ENCODE assay signal across 8 cellular contexts in genomic region chr7:74253331-74253730, GRCh38. TPM values are rescaled to one million over a fixed set of nuclear protein-coding genes. Genes with fewer than 3 reads are reported as not detected.
DNase-seq lines count a peak whose midpoint lies in the region; ATAC-seq and TF ChIP-seq lines count a peak whose summit lies in the region.

No MANE protein-coding gene starts in this region.

- peak overlapping the region; percentile 92 for H3K4me3 ChIP-seq in GM06990 (replicated peaks; ENCODE audit: low read depth, low read length)
- peak overlapping the region; percentile 74 to 88 for H3K4me3 ChIP-seq in Panc1 (ENCODE audit: low read depth in 2 of 2, low read length in 2 of 2)
- H3K4me3 ChIP-seq in endodermal cell (ENCODE audit: low read length): peak overlapping the region; percentile 98
- H3K4me3 ChIP-seq in ovary: peak overlapping the region; percentile 79

- 71 to 91% methylated on average over 3 to 7 of the region's 7 CpGs for WGBS in endodermal cell (ENCODE audit: insufficient coverage in 1 of 2, insufficient read length in 1 of 2), 2 experiments
- WGBS in ovary, 3 donors: 59 to 64% (median 59%) methylated on average over 7 of the region's 7 CpGs

- H3K36me3 ChIP-seq in GM06990 (ENCODE audit: control insufficient read depth, insufficient read depth, low read length) (peaks cover 14% of the 10 kb centered on the region), Panc1 (ENCODE audit: control insufficient read depth, insufficient read depth, low read length) (no peaks in the 10 kb centered on the region; the same call in 1 of the 2 replicates), endodermal cell (ENCODE audit: control insufficient read depth, insufficient read depth, low read length) (peaks cover 30% of the 10 kb centered on the region), ovary (no peaks in the 10 kb centered on the region)

- H3K4me3 Mint-ChIP-seq in endodermal cell: peak overlapping the region; percentile 97

- in situ Hi-C loops in Panc1 (cut with HindIII; ENCODE audit: low pct_unique_long_range_greater_than_20kb, low sequenced_read_pairs): no loop called here

- no peaks in the 10 kb centered on the region for H3K9me3 Mint-ChIP-seq in endodermal cell

- CTCF ChIA-PET in Panc1 (lab: Charles Lee): no interaction called here

- H3K9ac ChIP-seq in endodermal cell (ENCODE audit: extremely low read depth, low read length, poor library complexity, severe bottlenecking): peak overlapping the region; percentile 91

- no peak for ATAC-seq in Panc1
- ATAC-seq in GM21825 (IDR thresholded peaks at IDR 0.05; ENCODE audit: unreplicated experiment): no peak
- no peak for ATAC-seq in GM18907 (IDR thresholded peaks at IDR 0.05; ENCODE audit: unreplicated experiment)
- ATAC-seq in GM19455 (IDR thresholded peaks at IDR 0.05; ENCODE audit: unreplicated experiment): no peak

- TF ChIP-seq CTCF in GM06990 (IDR thresholded peaks at IDR 0.05; ENCODE audit: insufficient read depth, low read length, poor library complexity, severe bottlenecking): no peak
- TF ChIP-seq CTCF in Panc1 (IDR thresholded peaks at IDR 0.05): no peak
- no peak for TF ChIP-seq CTCF in endodermal cell (conservative IDR thresholded peaks at IDR 0.05)
- no peak for TF ChIP-seq CTCF in ovary (IDR thresholded peaks at IDR 0.05)

- H3K9me3 ChIP-seq in Panc1 (ENCODE audit: control insufficient read depth, insufficient read depth, low read depth, low read length) (no peaks in the 10 kb centered on the region), endodermal cell (ENCODE audit: control insufficient read depth, low read length) (no peaks in the 10 kb centered on the region), ovary (no peaks in the 10 kb centered on the region)

- TF ChIP-seq POLR2A in ovary (IDR thresholded peaks at IDR 0.05): no peak

- BruUV-seq in Panc1 (replicated peaks; lab: Mats Ljungman, UMichigan): no TSS peak

- no peak for DNase-seq in GM06990 (ENCODE audit: extremely low read depth, insufficient read length)
- DNase-seq in Panc1 (ENCODE audit: low read depth, low spot score): no peak
- DNase-seq in endodermal cell: no peak
- no peak for DNase-seq in ovary
- no peak for DNase-seq in activated CD8-positive, alpha-beta memory T cell treated with anti-CD3 and anti-CD28 coated beads, Interleukin-2, amount 50 U/mL, for 48 hours

- POLR2A ChIA-PET in Panc1 (lab: Charles Lee): interaction anchor here (0.5 to 0.7 kb wide), 3 partner anchors 8 to 548 kb away, joined by 3 to 8 read pairs (median 6); no protein-coding TSS in a partner anchor

- H3K27ac Mint-ChIP-seq in endodermal cell: peak overlapping the region; percentile 97

- H3K4me1 ChIP-seq in Panc1 (ENCODE audit: control insufficient read depth, insufficient read depth, low read length): peaks cover 15% of the 10 kb centered on the region
- no peaks in the 10 kb centered on the region for H3K4me1 ChIP-seq in endodermal cell (ENCODE audit: control insufficient read depth, insufficient read depth, low read length)
- peaks cover 5% of the 10 kb centered on the region for H3K4me1 ChIP-seq in ovary (ENCODE audit: insufficient read depth)

- peaks cover 6% of the 10 kb centered on the region for H3K4me1 Mint-ChIP-seq in endodermal cell

- TF ChIP-seq EP300 in ovary (IDR thresholded peaks at IDR 0.05): no peak

- peaks cover 36% of the 10 kb centered on the region for H3K36me3 Mint-ChIP-seq in endodermal cell (ENCODE audit: low read depth)

- H3K27ac ChIP-seq in Panc1 (ENCODE audit: low read length) (peak overlapping the region; percentile 85), endodermal cell (ENCODE audit: low read depth, low read length) (no peak overlapping the region), ovary (no peak overlapping the region)

- intact Hi-C loops in Panc1 (cut with micrococcal nuclease; ENCODE audit: unreplicated experiment): no loop called here
- intact Hi-C loops in ovary (cut with DNase I): loop anchor here in 2 of 4 donors (5.0 to 10.0 kb wide), 3 partner anchors 54 to 569 kb away; partner anchors contain the start of genes BUD23 (in 1 of the 2) and DNAJC30 (in 1 of the 2)

- H3K27me3 ChIP-seq in GM06990 (replicated peaks; ENCODE audit: control insufficient read depth, insufficient read depth, low read length) (no peaks in the 10 kb centered on the region), Panc1 (ENCODE audit: control insufficient read depth, insufficient read depth, low read length) (no peaks in the 10 kb centered on the region), endodermal cell (ENCODE audit: control insufficient read depth, insufficient read depth, low read length, poor library complexity, severe bottlenecking) (no peaks in the 10 kb centered on the region), ovary (no peaks in the 10 kb centered on the region)

- no peaks in the 10 kb centered on the region for H3K27me3 Mint-ChIP-seq in endodermal cell (ENCODE audit: insufficient read depth)

RNA-seq across cellular contexts. Expression of gene RFC2, which starts 0.9 kb away (rescaled TPM):
- total RNA-seq in Panc1 (2021; ENCODE audit: unreplicated experiment) (56.2 TPM), endodermal cell (10 to 100 TPM; 56.7 to 71.6 TPM), ovary (10 to 100 TPM in 6 of 7 donors, 1 to 10 TPM in 1; 6.4 to 20.3 (median 14.1) TPM)
- polyA plus RNA-seq in Panc1 (2012; ENCODE audit: insufficient read length): 42.8 TPM
- 51.0 TPM for polyA plus RNA-seq in endodermal cell (2013, experiment 1 of 2)
- polyA plus RNA-seq in endodermal cell (2013, experiment 2 of 2): 47.1 TPM
- polyA plus RNA-seq in ovary: 10 to 100 TPM; 20.3 to 23.7 TPM

RNA-seq across cellular contexts. Expression of gene CLIP2, which starts 35.9 kb away (rescaled TPM):
- total RNA-seq in Panc1 (2021; ENCODE audit: unreplicated experiment) (39.9 TPM), endodermal cell (10 to 100 TPM; 44.3 to 57.2 TPM), ovary (10 to 100 TPM; 16.4 to 51.5 (median 40.0) TPM)
- polyA plus RNA-seq in Panc1 (2012; ENCODE audit: insufficient read length): 47.7 TPM
- polyA plus RNA-seq in endodermal cell (2013, experiment 1 of 2): 32.1 TPM
- polyA plus RNA-seq in endodermal cell (2013, experiment 2 of 2): 33.9 TPM
- 10 to 100 TPM in 1 of 2 donors, 1 to 10 TPM in 1; 5.1 to 28.9 TPM for polyA plus RNA-seq in ovary

RNA-seq across cellular contexts. Expression of gene LAT2, which starts 43.5 kb away (rescaled TPM):
- total RNA-seq in Panc1 (2021; ENCODE audit: unreplicated experiment) (2.7 TPM), endodermal cell (1 to 10 TPM in 1 of 2 donors, under 1 TPM in 1; 0.55 to 1.0 TPM), ovary (1 to 10 TPM; 2.6 to 7.9 (median 3.5) TPM)
- 3.2 TPM for polyA plus RNA-seq in Panc1 (2012; ENCODE audit: insufficient read length)
- polyA plus RNA-seq in endodermal cell (2013, experiment 1 of 2): 0.14 TPM
- not detected for polyA plus RNA-seq in endodermal cell (2013, experiment 2 of 2)
- 1 to 10 TPM; 2.4 to 4.2 TPM for polyA plus RNA-seq in ovary
